Comparison of ENCODE assay signal across 8 cellular contexts in the genomic region with DNA sequence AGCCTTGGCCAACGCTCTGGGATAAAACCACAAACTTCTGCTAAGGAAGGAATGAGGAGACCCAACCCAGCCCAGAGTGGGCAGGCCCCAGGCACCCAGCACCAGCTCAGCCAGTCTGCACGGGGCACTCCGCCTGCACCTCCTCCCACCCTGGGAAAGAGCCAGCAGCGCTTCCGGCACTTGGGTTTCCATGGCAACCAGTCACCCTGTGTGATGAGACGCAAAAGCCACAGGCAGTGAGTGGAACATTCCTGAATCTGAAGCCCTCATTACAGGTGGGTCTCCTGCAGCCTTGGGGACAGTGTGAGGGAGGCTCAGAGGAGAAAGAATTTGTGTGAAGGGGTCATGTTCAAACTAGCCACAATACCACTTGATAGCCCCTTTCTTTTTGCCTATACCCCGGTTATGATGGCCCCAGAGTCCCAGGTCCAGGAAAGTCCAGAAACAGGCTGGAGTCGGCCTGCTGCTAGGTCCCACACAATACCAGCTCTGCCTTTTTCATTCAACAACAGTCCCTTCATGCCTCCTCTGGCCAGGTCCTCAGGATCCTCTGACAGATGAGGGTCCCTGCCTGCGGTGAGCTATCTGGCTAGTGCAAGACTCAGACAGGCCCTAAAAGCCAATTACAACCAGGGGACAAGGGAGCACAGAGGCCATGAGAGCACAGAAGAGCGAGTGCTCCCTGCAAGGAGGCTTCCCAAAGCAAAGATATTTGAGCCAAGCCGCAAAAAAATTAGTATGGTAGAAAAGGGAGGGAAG.
DNase-seq lines count a peak whose midpoint lies in the region; ATAC-seq and TF ChIP-seq lines count a peak whose summit lies in the region.

No MANE protein-coding gene starts in this region.

- no peaks in the 10 kb centered on the region for H3K9me3 ChIP-seq in right lobe of liver

- H3K4me3 Mint-ChIP-seq in CD14-positive monocyte: peak overlapping the region; percentile 55 to 76
- peak overlapping the region; percentile 85 for H3K4me3 Mint-ChIP-seq in central memory CD8-positive, alpha-beta T cell

- H3K9me3 Mint-ChIP-seq in CD14-positive monocyte: peaks cover 0 to 6% (median 2%) of the 10 kb centered on the region in 7 donors
- no peaks in the 10 kb centered on the region for H3K9me3 Mint-ChIP-seq in central memory CD8-positive, alpha-beta T cell

- no peaks in the 10 kb centered on the region for H3K36me3 Mint-ChIP-seq in CD14-positive monocyte
- peaks cover 15% of the 10 kb centered on the region for H3K36me3 Mint-ChIP-seq in central memory CD8-positive, alpha-beta T cell (ENCODE audit: insufficient read depth)

- H3K27ac ChIP-seq in right lobe of liver: peak overlapping the region in 1 of 3 donors; percentile 25

- peaks cover 51% of the 10 kb centered on the region for H3K4me1 Mint-ChIP-seq in CD14-positive monocyte
- peaks cover 56% of the 10 kb centered on the region for H3K4me1 Mint-ChIP-seq in central memory CD8-positive, alpha-beta T cell

- DNase-seq in CD14-positive monocyte (ENCODE audit: low spot score): peak; percentile 97
- peak; percentile 86 for DNase-seq in H7
- DNase-seq in NCI-H2196 (lab: John Stamatoyannopoulos, UW; ENCODE audit: unreplicated experiment): peak; percentile 76
- peak; percentile 85 for DNase-seq in activated CD4-positive, alpha-beta T cell treated with anti-CD3 and anti-CD28 coated beads for 48 hours
- DNase-seq in central memory CD8-positive, alpha-beta T cell (ENCODE audit: low spot score in 2 of 2): peak; percentile 70 to 87
- DNase-seq in right lobe of liver: peak; percentile 65 to 78 (median 69)
- DNase-seq in stimulated activated CD8-positive, alpha-beta memory T cell treated with anti-CD3 and anti-CD28 coated beads, Interleukin-12 subunit alpha, Interleukin-12 subunit beta, amount 100 ng/mL, for 1 hour (ENCODE audit: low read depth): peak; percentile 86
- DNase-seq in NCI-H2107 treated with DMSO at 0.1 percent for 48 hours (lab: John Stamatoyannopoulos, UW; ENCODE audit: unreplicated experiment): no peak

- WGBS in right lobe of liver (ENCODE audit: insufficient coverage, low coverage, low lambda C conversion rate, missing lambda C conversion rate): 53% methylated on average over 5 of the region's 11 CpGs

- H3K36me3 ChIP-seq in H7 (replicated peaks; ENCODE audit: control insufficient read depth, insufficient read depth, low read length) (no peaks in the 10 kb centered on the region), right lobe of liver (no peaks in the 10 kb centered on the region)

- H3K4me1 ChIP-seq in right lobe of liver: peaks cover 0 to 6% (median 0%) of the 10 kb centered on the region in 4 donors

- TF ChIP-seq POLR2A in right lobe of liver (IDR thresholded peaks at IDR 0.05): no peak

- H3K27me3 Mint-ChIP-seq in CD14-positive monocyte (ENCODE audit: low read depth in 3 of 3): peaks cover 5 to 10% (median 8%) of the 10 kb centered on the region in 3 donors
- H3K27me3 Mint-ChIP-seq in central memory CD8-positive, alpha-beta T cell: peaks cover 14% of the 10 kb centered on the region

- intact Hi-C loops in CD14-positive monocyte (cut with micrococcal nuclease): no loop called here
- intact Hi-C loops in right lobe of liver (cut with DNase I): no loop called here

- no peak for TF ChIP-seq CTCF in CD14-positive monocyte (IDR thresholded peaks at IDR 0.05)
- no peak for TF ChIP-seq CTCF in right lobe of liver (IDR thresholded peaks at IDR 0.05)

- H3K27ac Mint-ChIP-seq in CD14-positive monocyte: peak overlapping the region; percentile 92 to 99 (median 98)
- peak overlapping the region; percentile 97 for H3K27ac Mint-ChIP-seq in central memory CD8-positive, alpha-beta T cell (ENCODE audit: low read depth)

- peak; percentile 69 for ATAC-seq in central memory CD8-positive, alpha-beta T cell (replicated peaks; ENCODE audit: extremely low read depth, poor library complexity, severe bottlenecking)
- peak; percentile 59 to 70 (median 66) for ATAC-seq in right lobe of liver

- H3K4me3 ChIP-seq in H7 (ENCODE audit: insufficient read depth, low read depth, low read length) (no peak overlapping the region), right lobe of liver (no peak overlapping the region)

- H3K27me3 ChIP-seq in H7 (ENCODE audit: control insufficient read depth, insufficient read depth, low read length): peaks cover 19% of the 10 kb centered on the region
- peaks cover 0 to 4% of the 10 kb centered on the region in 2 donors for H3K27me3 ChIP-seq in right lobe of liver
